In the genomic region with DNA sequence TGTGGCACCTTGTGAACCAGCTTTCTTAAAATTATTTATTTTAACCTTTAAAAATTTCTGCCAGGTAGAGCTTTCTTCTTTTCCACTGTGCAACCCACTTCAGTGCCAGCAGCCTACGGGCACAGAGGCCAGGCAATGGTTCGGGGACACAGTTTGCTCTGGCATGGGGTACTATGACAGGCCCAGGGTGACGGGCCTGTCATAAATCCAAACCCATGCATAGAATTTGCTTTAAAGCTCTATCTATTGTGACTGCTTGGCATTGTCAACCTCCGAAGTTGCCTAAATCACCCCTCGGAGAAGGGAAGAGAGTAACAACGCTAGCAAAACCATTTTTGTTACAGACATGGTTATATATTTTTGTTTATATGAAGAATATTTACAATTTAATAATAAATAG, we compare ENCODE assay signal across 1 cellular context.
TF ChIP-seq lines count a peak whose summit lies in the region.

No MANE protein-coding gene starts in this region.

TF ChIP-seq in HEK293, 187 proteins besides CTCF, POLR2A, EP300 and RAD21 (continued from another document):
- TF ChIP-seq, protein P1, sequence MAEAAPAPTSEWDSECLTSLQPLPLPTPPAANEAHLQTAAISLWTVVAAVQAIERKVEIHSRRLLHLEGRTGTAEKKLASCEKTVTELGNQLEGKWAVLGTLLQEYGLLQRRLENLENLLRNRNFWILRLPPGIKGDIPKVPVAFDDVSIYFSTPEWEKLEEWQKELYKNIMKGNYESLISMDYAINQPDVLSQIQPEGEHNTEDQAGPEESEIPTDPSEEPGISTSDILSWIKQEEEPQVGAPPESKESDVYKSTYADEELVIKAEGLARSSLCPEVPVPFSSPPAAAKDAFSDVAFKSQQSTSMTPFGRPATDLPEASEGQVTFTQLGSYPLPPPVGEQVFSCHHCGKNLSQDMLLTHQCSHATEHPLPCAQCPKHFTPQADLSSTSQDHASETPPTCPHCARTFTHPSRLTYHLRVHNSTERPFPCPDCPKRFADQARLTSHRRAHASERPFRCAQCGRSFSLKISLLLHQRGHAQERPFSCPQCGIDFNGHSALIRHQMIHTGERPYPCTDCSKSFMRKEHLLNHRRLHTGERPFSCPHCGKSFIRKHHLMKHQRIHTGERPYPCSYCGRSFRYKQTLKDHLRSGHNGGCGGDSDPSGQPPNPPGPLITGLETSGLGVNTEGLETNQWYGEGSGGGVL (tag by site-specific recombination; IDR thresholded peaks at IDR 0.05) = no peak
- TF ChIP-seq ZNF426 (tag by site-specific recombination; IDR thresholded peaks at IDR 0.05) (no peak), ZNF544 (tag by site-specific recombination; IDR thresholded peaks at IDR 0.05) (no peak), ZSCAN16 (tag by site-specific recombination; IDR thresholded peaks at IDR 0.05) (no peak), ZNF341 (tag by site-specific recombination; IDR thresholded peaks at IDR 0.05; ENCODE audit: low read depth) (no peak), ZNF391 (tag by site-specific recombination; IDR thresholded peaks at IDR 0.05; ENCODE audit: borderline replicate concordance, low read depth) (no peak), ZNF707 (tag by site-specific recombination; IDR thresholded peaks at IDR 0.05) (no peak), SP3 (tag by site-specific recombination; IDR thresholded peaks at IDR 0.05) (no peak)
- TF ChIP-seq, protein P2, sequence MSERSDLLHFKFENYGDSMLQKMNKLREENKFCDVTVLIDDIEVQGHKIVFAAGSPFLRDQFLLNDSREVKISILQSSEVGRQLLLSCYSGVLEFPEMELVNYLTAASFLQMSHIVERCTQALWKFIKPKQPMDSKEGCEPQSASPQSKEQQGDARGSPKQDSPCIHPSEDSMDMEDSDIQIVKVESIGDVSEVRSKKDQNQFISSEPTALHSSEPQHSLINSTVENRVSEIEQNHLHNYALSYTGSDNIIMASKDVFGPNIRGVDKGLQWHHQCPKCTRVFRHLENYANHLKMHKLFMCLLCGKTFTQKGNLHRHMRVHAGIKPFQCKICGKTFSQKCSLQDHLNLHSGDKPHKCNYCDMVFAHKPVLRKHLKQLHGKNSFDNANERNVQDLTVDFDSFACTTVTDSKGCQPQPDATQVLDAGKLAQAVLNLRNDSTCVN (tag by site-specific recombination; optimal IDR thresholded peaks at IDR 0.05) = no peak
